ENCODE assay signal across 21 cellular contexts in genomic region chr12:579450-580110, GRCh38.
DNase-seq lines count a peak whose midpoint lies in the region; ATAC-seq and TF ChIP-seq lines count a peak whose summit lies in the region.
"Had no signal": no experiment of that assay in that cellular context is flagged by ENCODE, and none has a peak within 500 bp of the region (broad histone marks: within the 10 kb centered on the region; RNA-seq: fewer than 3 reads in every experiment).

No MANE protein-coding gene starts in this region.

- DNase-seq in activated CD4-positive, alpha-beta T cell treated with anti-CD3 and anti-CD28 coated beads, Interleukin-2, amount 10 ng/mL, durations not matched to agents 24 days and 14 days, result no peak
- no peak for DNase-seq in activated CD4-positive, alpha-beta T cell treated with anti-CD3 and anti-CD28 coated beads for 36 hours
- no peak for DNase-seq in RWPE1 (ENCODE audit: low spot score)
- DNase-seq in endothelial cell (ENCODE audit: low spot score), result no peak
- DNase-seq in progenitor cell of endocrine pancreas (ENCODE audit: low spot score, unreplicated experiment), result no peak
- DNase-seq in stimulated activated CD4-positive, alpha-beta T cell treated with anti-CD3 and anti-CD28 coated beads, Interleukin-4, amount 100 ng/mL, for 1 hour, result no peak
- no peak for DNase-seq in NCI-H2029 treated with DMSO at 0.1 percent for 48 hours (lab: John Stamatoyannopoulos, UW)
- DNase-seq in NCI-H1092 (lab: John Stamatoyannopoulos, UW), result no peak
- DNase-seq: 8988T; activated B cell treated with CpG ODN at 0.5 μM for 24 hours; activated CD4-positive, alpha-beta memory T cell treated with anti-CD3 and anti-CD28 coated beads, Interleukin-2, amount 10 ng/mL, durations not matched to agents 7 days and 5 days; AML-193; immature natural killer cell; lower lobe of right lung; NCI-H1436; NCI-H2171; T-helper 9 cell had no signal

- peaks cover 4% of the 10 kb centered on the region for H3K36me3 Mint-ChIP-seq in activated CD4-positive, alpha-beta T cell treated with anti-CD3 and anti-CD28 coated beads, Interleukin-2, amount 10 ng/mL, durations not matched to agents 24 days and 14 days (ENCODE audit: low read depth)
- H3K36me3 Mint-ChIP-seq in activated CD4-positive, alpha-beta T cell treated with anti-CD3 and anti-CD28 coated beads for 36 hours (ENCODE audit: low read depth), result peaks cover 2% of the 10 kb centered on the region
- H3K36me3 Mint-ChIP-seq in endothelial cell (ENCODE audit: low read depth, unreplicated experiment), result peaks cover 8% of the 10 kb centered on the region
- no peaks in the 10 kb centered on the region for H3K36me3 Mint-ChIP-seq in progenitor cell of endocrine pancreas (ENCODE audit: insufficient read depth)
- H3K36me3 Mint-ChIP-seq: immature natural killer cell had no signal

- H3K27ac Mint-ChIP-seq in activated CD4-positive, alpha-beta T cell treated with anti-CD3 and anti-CD28 coated beads, Interleukin-2, amount 10 ng/mL, durations not matched to agents 24 days and 14 days, result peak overlapping the region; percentile 9
- no peak overlapping the region for H3K27ac Mint-ChIP-seq in activated CD4-positive, alpha-beta T cell treated with anti-CD3 and anti-CD28 coated beads for 36 hours
- H3K27ac Mint-ChIP-seq in endothelial cell (ENCODE audit: unreplicated experiment) (peak overlapping the region; percentile 24), progenitor cell of endocrine pancreas (peak overlapping the region; percentile 10)
- H3K27ac Mint-ChIP-seq: activated B cell treated with CpG ODN at 0.5 μM for 24 hours; activated CD4-positive, alpha-beta memory T cell treated with anti-CD3 and anti-CD28 coated beads, Interleukin-2, amount 10 ng/mL, durations not matched to agents 7 days and 5 days; immature natural killer cell had no signal

- no peak for ATAC-seq in activated CD4-positive, alpha-beta T cell treated with anti-CD3 and anti-CD28 coated beads for 36 hours
- ATAC-seq: GM12878, lower lobe of right lung had no signal

- H3K4me1 Mint-ChIP-seq in activated CD4-positive, alpha-beta T cell treated with anti-CD3 and anti-CD28 coated beads, Interleukin-2, amount 10 ng/mL, durations not matched to agents 24 days and 14 days, result peaks cover 18% of the 10 kb centered on the region
- H3K4me1 Mint-ChIP-seq in activated CD4-positive, alpha-beta T cell treated with anti-CD3 and anti-CD28 coated beads for 36 hours, result peaks cover 24% of the 10 kb centered on the region
- H3K4me1 Mint-ChIP-seq in endothelial cell (ENCODE audit: unreplicated experiment) (peaks cover 4% of the 10 kb centered on the region), progenitor cell of endocrine pancreas (ENCODE audit: low read depth) (peaks cover 22% of the 10 kb centered on the region)

- no peak for TF ChIP-seq CTCF in RWPE1 (conservative IDR thresholded peaks at IDR 0.05; ENCODE audit: low read depth)
- TF ChIP-seq CTCF in endothelial cell (IDR thresholded peaks at IDR 0.05; ENCODE audit: unreplicated experiment), result no peak
- TF ChIP-seq CTCF in progenitor cell of endocrine pancreas (IDR thresholded peaks at IDR 0.05; ENCODE audit: unreplicated experiment), result no peak

- CTCF ChIA-PET in activated CD4-positive, alpha-beta T cell treated with anti-CD3 and anti-CD28 coated beads for 36 hours (lab: Charles Lee), result interaction anchor here (0.6 to 1.8 kb wide), 5 partner anchors 16 to 235 kb away, joined by 3 to 5 read pairs (median 5); no protein-coding TSS in a partner anchor
- CTCF ChIA-PET in RWPE1 (lab: Yijun Ruan, JAX), result interaction anchor here (0.7 to 1.0 kb wide), 3 partner anchors 9 to 174 kb away, joined by 3 to 4 read pairs (median 3); no protein-coding TSS in a partner anchor

- H3K4me3 Mint-ChIP-seq in activated CD4-positive, alpha-beta T cell treated with anti-CD3 and anti-CD28 coated beads, Interleukin-2, amount 10 ng/mL, durations not matched to agents 24 days and 14 days, result no peak overlapping the region
- no peak overlapping the region for H3K4me3 Mint-ChIP-seq in activated CD4-positive, alpha-beta T cell treated with anti-CD3 and anti-CD28 coated beads for 36 hours
- H3K4me3 Mint-ChIP-seq in endothelial cell (ENCODE audit: unreplicated experiment) (no peak overlapping the region), progenitor cell of endocrine pancreas (ENCODE audit: low read depth) (no peak overlapping the region)
- H3K4me3 Mint-ChIP-seq: activated B cell treated with CpG ODN at 0.5 μM for 24 hours; activated CD4-positive, alpha-beta memory T cell treated with anti-CD3 and anti-CD28 coated beads, Interleukin-2, amount 10 ng/mL, durations not matched to agents 7 days and 5 days; immature natural killer cell had no signal

- peak overlapping the region; percentile 60 for H3K27ac ChIP-seq in RWPE1
- H3K27ac ChIP-seq: adrenal gland, breast epithelium, HL-60, lower lobe of right lung had no signal

- POLR2A ChIA-PET in activated CD4-positive, alpha-beta T cell treated with anti-CD3 and anti-CD28 coated beads for 36 hours (lab: Charles Lee), result no interaction called here
- POLR2A ChIA-PET in RWPE1 (lab: Yijun Ruan, JAX; ENCODE audit: low non-redundant PET), result interaction anchor here (0.6 kb wide), 1 partner anchor 23 kb away, joined by 3 read pairs; no protein-coding TSS in a partner anchor

- no peaks in the 10 kb centered on the region for H3K27me3 Mint-ChIP-seq in activated CD4-positive, alpha-beta T cell treated with anti-CD3 and anti-CD28 coated beads, Interleukin-2, amount 10 ng/mL, durations not matched to agents 24 days and 14 days
- no peaks in the 10 kb centered on the region for H3K27me3 Mint-ChIP-seq in activated CD4-positive, alpha-beta T cell treated with anti-CD3 and anti-CD28 coated beads for 36 hours
- H3K27me3 Mint-ChIP-seq in endothelial cell (ENCODE audit: unreplicated experiment) (peaks cover 4% of the 10 kb centered on the region), progenitor cell of endocrine pancreas (peaks cover 21% of the 10 kb centered on the region)
- H3K27me3 Mint-ChIP-seq: activated B cell treated with CpG ODN at 0.5 μM for 24 hours had no signal

- no peaks in the 10 kb centered on the region for H3K9me3 Mint-ChIP-seq in activated CD4-positive, alpha-beta T cell treated with anti-CD3 and anti-CD28 coated beads, Interleukin-2, amount 10 ng/mL, durations not matched to agents 24 days and 14 days
- no peaks in the 10 kb centered on the region for H3K9me3 Mint-ChIP-seq in activated CD4-positive, alpha-beta T cell treated with anti-CD3 and anti-CD28 coated beads for 36 hours (ENCODE audit: low read depth)
- H3K9me3 Mint-ChIP-seq in endothelial cell (ENCODE audit: unreplicated experiment) (no peaks in the 10 kb centered on the region), progenitor cell of endocrine pancreas (ENCODE audit: low read depth) (peaks cover under 1% of the 10 kb centered on the region)
- H3K9me3 Mint-ChIP-seq: activated B cell treated with CpG ODN at 0.5 μM for 24 hours; activated CD4-positive, alpha-beta memory T cell treated with anti-CD3 and anti-CD28 coated beads, Interleukin-2, amount 10 ng/mL, durations not matched to agents 7 days and 5 days; immature natural killer cell had no signal

- intact Hi-C loops in activated CD4-positive, alpha-beta T cell treated with anti-CD3 and anti-CD28 coated beads, Interleukin-2, amount 10 ng/mL, durations not matched to agents 24 days and 14 days (cut with micrococcal nuclease), result loop anchor here (10.0 kb wide), 1 partner anchor 515 kb away; no protein-coding TSS in a partner anchor
- intact Hi-C loops in activated CD4-positive, alpha-beta T cell treated with anti-CD3 and anti-CD28 coated beads for 36 hours (cut with DNase I, micrococcal nuclease), result no loop called here
